24 cellular contexts compared by ENCODE assay signal in the genomic region with DNA sequence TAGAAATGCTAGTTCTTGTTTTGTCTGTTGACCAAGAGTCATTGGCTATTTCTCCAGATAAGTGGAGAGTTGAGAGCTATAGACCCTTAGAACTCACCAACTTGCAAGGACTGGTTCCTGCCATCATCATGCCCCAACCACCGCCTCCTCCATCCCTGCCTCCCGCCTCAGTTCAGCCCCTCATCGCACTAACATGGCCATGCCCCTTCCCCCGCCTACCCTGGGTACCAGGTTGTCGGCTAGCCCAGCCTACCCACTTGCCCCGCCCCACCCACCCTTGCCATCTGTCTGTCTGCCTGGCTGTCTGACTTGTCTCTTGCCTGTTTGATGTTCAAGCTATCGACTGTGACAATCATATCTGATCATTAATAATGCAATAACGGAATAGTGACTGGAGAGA.
"Had no signal": no experiment of that assay in that cellular context is flagged by ENCODE, and none has a peak within 500 bp of the region (broad histone marks: within the 10 kb centered on the region; RNA-seq: fewer than 3 reads in every experiment).

No MANE protein-coding gene starts in this region.

- H3K4me3 Mint-ChIP-seq: mesothelial cell of epicardium; naive B cell; natural killer cell; nephron progenitor cell; stimulated activated memory B cell treated with anti-CD40 and anti-IgM and Interleukin-4, amounts not matched to agents 10 μg/mL and 1 μg/mL and 100 μg/mL, for 72 hours; stimulated activated naive CD8-positive, alpha-beta T cell treated with anti-CD3 and anti-CD28 coated beads, Interleukin-15, amount 100 ng/mL, for 72 hours had no signal

- ATAC-seq: natural killer cell; stimulated activated memory B cell treated with anti-CD40 and anti-IgM and Interleukin-4, amounts not matched to agents 10 μg/mL and 1 μg/mL and 100 μg/mL, for 72 hours; stimulated activated naive CD8-positive, alpha-beta T cell treated with anti-CD3 and anti-CD28 coated beads, Interleukin-15, amount 100 ng/mL, for 72 hours; upper lobe of right lung had no signal

- H3K27ac ChIP-seq: left ventricle myocardium inferior, ovary, right atrium auricular region, right lobe of liver, thoracic aorta, tibial artery, upper lobe of right lung had no signal

- H3K36me3 Mint-ChIP-seq: mesothelial cell of epicardium; naive B cell; natural killer cell; stimulated activated memory B cell treated with anti-CD40 and anti-IgM and Interleukin-4, amounts not matched to agents 10 μg/mL and 1 μg/mL and 100 μg/mL, for 72 hours had no signal

- H3K36me3 ChIP-seq: left ventricle myocardium inferior, ovary, right atrium auricular region, right lobe of liver, thoracic aorta, tibial artery, upper lobe of right lung had no signal

- H3K27ac Mint-ChIP-seq: mesothelial cell of epicardium; naive B cell; natural killer cell; nephron progenitor cell; progenitor cell of endocrine pancreas; stimulated activated memory B cell treated with anti-CD40 and anti-IgM and Interleukin-4, amounts not matched to agents 10 μg/mL and 1 μg/mL and 100 μg/mL, for 72 hours; stimulated activated naive CD8-positive, alpha-beta T cell treated with anti-CD3 and anti-CD28 coated beads, Interleukin-15, amount 100 ng/mL, for 72 hours had no signal

- H3K4me3 ChIP-seq: left ventricle myocardium inferior, lung, ovary, right atrium auricular region, right lobe of liver, smooth muscle cell, thoracic aorta, tibial artery, upper lobe of right lung had no signal

- H3K27me3 ChIP-seq: ovary, right atrium auricular region, right lobe of liver had no signal

- H3K9me3 ChIP-seq: left ventricle myocardium inferior, ovary, right atrium auricular region, right lobe of liver, thoracic aorta, tibial artery, upper lobe of right lung had no signal

- H3K9me3 Mint-ChIP-seq: mesothelial cell of epicardium; naive B cell; natural killer cell; nephron progenitor cell; stimulated activated memory B cell treated with anti-CD40 and anti-IgM and Interleukin-4, amounts not matched to agents 10 μg/mL and 1 μg/mL and 100 μg/mL, for 72 hours; stimulated activated naive CD8-positive, alpha-beta T cell treated with anti-CD3 and anti-CD28 coated beads, Interleukin-15, amount 100 ng/mL, for 72 hours had no signal

- H3K4me2 ChIP-seq: smooth muscle cell had no signal

- H3K4me1 Mint-ChIP-seq: natural killer cell; stimulated activated memory B cell treated with anti-CD40 and anti-IgM and Interleukin-4, amounts not matched to agents 10 μg/mL and 1 μg/mL and 100 μg/mL, for 72 hours; stimulated activated naive CD8-positive, alpha-beta T cell treated with anti-CD3 and anti-CD28 coated beads, Interleukin-15, amount 100 ng/mL, for 72 hours had no signal

- DNase-seq: islet precursor cell; left ventricle myocardium inferior; mesendoderm; naive B cell; natural killer cell; nephron progenitor cell; ovary; right lobe of liver; stimulated activated CD4-positive, alpha-beta T cell treated with anti-CD3 and anti-CD28 coated beads, Interleukin-1b, Interleukin-23, amount 100 ng/mL, for 48 hours; stimulated activated CD4-positive, alpha-beta T cell treated with anti-CD3 and anti-CD28 coated beads, Interleukin-2, amount 100 ng/mL, for 48 hours; stimulated activated CD4-positive, alpha-beta T cell treated with anti-CD3 and anti-CD28 coated beads, Interleukin-4, amount 100 ng/mL, for 4 hours; stimulated activated CD8-positive, alpha-beta memory T cell treated with anti-CD3 and anti-CD28 coated beads, Interleukin-4, amount 100 ng/mL, for 48 hours; stimulated activated naive CD4-positive, alpha-beta T cell treated with Interleukin-2 at 50 U/mL for 16 hours; stimulated activated naive CD8-positive, alpha-beta T cell treated with anti-CD3 and anti-CD28 coated beads, Interleukin-15, amount 100 ng/mL, for 72 hours; tibial artery; trophoblast cell; upper lobe of right lung had no signal

- H3K4me1 ChIP-seq: left ventricle myocardium inferior, right atrium auricular region, right lobe of liver, tibial artery, upper lobe of right lung had no signal
